8 cellular contexts compared by ENCODE assay signal in genomic region chr7:23597064-23597907, GRCh38. TPM values are rescaled to one million over a fixed set of nuclear protein-coding genes. Genes with fewer than 3 reads are reported as not detected.
DNase-seq lines count a peak whose midpoint lies in the region; ATAC-seq and TF ChIP-seq lines count a peak whose summit lies in the region.

CCDC126 (plus strand) TSS chr7:23597382; CDS start chr7:23611316, 13,934 bp downstream.

- intact Hi-C loops in PC-9 (cut with micrococcal nuclease; ENCODE audit: unreplicated experiment): loop anchor here (2.0 to 10.0 kb wide), 2 partner anchors 94 to 1652 kb away; partner anchors contain the start of gene CDCA7L
- intact Hi-C loops in activated T-helper 1 cell treated with anti-CD3 and anti-CD28 coated beads, Interleukin-12 subunit alpha, Interleukin-12 subunit beta, Interleukin-2, Interleukin-4 antibody, amounts not matched to agents 30 ng/mL and 10 ng/mL and 1 ng/mL, durations not matched to agents 14 hours and 24 hours and 36 hours (cut with micrococcal nuclease): loop anchor here (1.0 to 10.0 kb wide), 7 partner anchors 122 to 1528 kb away; partner anchors contain the start of genes CYCS and NUP42
- intact Hi-C loops in naive thymus-derived CD4-positive, alpha-beta T cell (cut with micrococcal nuclease): loop anchor here (1.0 to 10.0 kb wide), 23 partner anchors 8 to 1664 kb away; partner anchors contain the start of genes CYCS (in 2 of the 2), FAM221A (in 2 of the 2), KLHL7 (in 2 of the 2) and PALS2 (in 2 of the 2)

- no peak for TF ChIP-seq EP300 in Ishikawa (IDR thresholded peaks at IDR 0.05; ENCODE audit: borderline replicate concordance)

- no peak for TF ChIP-seq CTCF in PC-9 (conservative IDR thresholded peaks at IDR 0.05)
- no peak for TF ChIP-seq CTCF in fibroblast of lung (conservative IDR thresholded peaks at IDR 0.05 in 1 of 2, IDR thresholded peaks at IDR 0.05 in 1 of 2; ENCODE audit: low read depth in 1 of 2, low read length in 2 of 2)

- peak within 1 kb of the TSS; percentile 58 for H3K27ac ChIP-seq in PC-9
- peak within 1 kb of the TSS; percentile 72 for H3K27ac ChIP-seq in fibroblast of lung (ENCODE audit: insufficient read depth, low read length)
- peak within 1 kb of the TSS; percentile 74 for H3K27ac ChIP-seq in naive thymus-derived CD4-positive, alpha-beta T cell (ENCODE audit: low read depth, low read length)

- H3K79me2 ChIP-seq in PC-9 (ENCODE audit: low read depth) (no peaks in the 10 kb centered on the region), fibroblast of lung (ENCODE audit: control insufficient read depth, insufficient read depth, low read length) (no peaks in the 10 kb centered on the region)

- ATAC-seq in GM21619 (IDR thresholded peaks at IDR 0.05; ENCODE audit: unreplicated experiment): peak; percentile 62
- ATAC-seq in naive thymus-derived CD4-positive, alpha-beta T cell: peak; percentile 98
- peak; percentile 91 for ATAC-seq in stimulated activated memory B cell treated with anti-CD40 and anti-IgM and Interleukin-4, amounts not matched to agents 10 μg/mL and 1 μg/mL and 100 μg/mL, for 72 hours

- no peaks in the 10 kb centered on the region for H3K9me2 ChIP-seq in PC-9 (ENCODE audit: insufficient read depth)

- peak within 1 kb of the TSS; percentile 74 for H3K9ac ChIP-seq in fibroblast of lung (ENCODE audit: insufficient read depth, low read length)

- no peaks in the 10 kb centered on the region for H3K27me3 ChIP-seq in PC-9 (ENCODE audit: insufficient read depth, low read depth)
- no peaks in the 10 kb centered on the region for H3K27me3 ChIP-seq in fibroblast of lung (ENCODE audit: control insufficient read depth, insufficient read depth, low read length)
- H3K27me3 ChIP-seq in naive thymus-derived CD4-positive, alpha-beta T cell (ENCODE audit: control insufficient read depth in 2 of 2, insufficient read depth in 2 of 2, low read length in 2 of 2): no peaks in the 10 kb centered on the region

- POLR2A ChIA-PET in PC-9 (lab: Charles Lee; ENCODE audit: unreplicated experiment): no interaction called here
- POLR2A ChIA-PET in naive thymus-derived CD4-positive, alpha-beta T cell (lab: Charles Lee): interaction anchor here (0.5 to 1.8 kb wide), 6 partner anchors 11 to 1432 kb away, joined by 3 to 5 read pairs (median 4); partner anchors contain the start of gene FAM221A

- peaks cover 6% of the 10 kb centered on the region for H3K36me3 Mint-ChIP-seq in activated T-helper 1 cell treated with anti-CD3 and anti-CD28 coated beads, Interleukin-12 subunit alpha, Interleukin-12 subunit beta, Interleukin-2, Interleukin-4 antibody, amounts not matched to agents 30 ng/mL and 10 ng/mL and 1 ng/mL, durations not matched to agents 14 hours and 24 hours and 36 hours (ENCODE audit: low read depth)
- peaks cover 0 to 4% (median 0%) of the 10 kb centered on the region in 5 donors for H3K36me3 Mint-ChIP-seq in naive thymus-derived CD4-positive, alpha-beta T cell
- peaks cover 17% of the 10 kb centered on the region for H3K36me3 Mint-ChIP-seq in stimulated activated memory B cell treated with anti-CD40 and anti-IgM and Interleukin-4, amounts not matched to agents 10 μg/mL and 1 μg/mL and 100 μg/mL, for 72 hours

- H3K4me1 ChIP-seq in PC-9 (replicated peaks; ENCODE audit: insufficient read depth) (peaks cover 40% of the 10 kb centered on the region), fibroblast of lung (ENCODE audit: control insufficient read depth, extremely low read depth, insufficient read depth, low read length) (no peaks in the 10 kb centered on the region)
- peaks cover 9 to 13% of the 10 kb centered on the region in 2 donors for H3K4me1 ChIP-seq in naive thymus-derived CD4-positive, alpha-beta T cell (ENCODE audit: control insufficient read depth in 2 of 2, insufficient read depth in 2 of 2, low read length in 2 of 2)

- peak within 1 kb of the TSS; percentile 89 for H3K27ac Mint-ChIP-seq in activated T-helper 1 cell treated with anti-CD3 and anti-CD28 coated beads, Interleukin-12 subunit alpha, Interleukin-12 subunit beta, Interleukin-2, Interleukin-4 antibody, amounts not matched to agents 30 ng/mL and 10 ng/mL and 1 ng/mL, durations not matched to agents 14 hours and 24 hours and 36 hours
- peak within 1 kb of the TSS; percentile 59 to 86 (median 80) for H3K27ac Mint-ChIP-seq in naive thymus-derived CD4-positive, alpha-beta T cell
- peak within 1 kb of the TSS; percentile 97 for H3K27ac Mint-ChIP-seq in stimulated activated memory B cell treated with anti-CD40 and anti-IgM and Interleukin-4, amounts not matched to agents 10 μg/mL and 1 μg/mL and 100 μg/mL, for 72 hours

- H3K4me2 ChIP-seq in PC-9 (peak within 1 kb of the TSS; percentile 87), fibroblast of lung (ENCODE audit: extremely low read depth, insufficient read depth, low read length) (peak within 1 kb of the TSS; percentile 69)

- peak within 1 kb of the TSS; percentile 93 for H3K4me3 Mint-ChIP-seq in activated T-helper 1 cell treated with anti-CD3 and anti-CD28 coated beads, Interleukin-12 subunit alpha, Interleukin-12 subunit beta, Interleukin-2, Interleukin-4 antibody, amounts not matched to agents 30 ng/mL and 10 ng/mL and 1 ng/mL, durations not matched to agents 14 hours and 24 hours and 36 hours
- H3K4me3 Mint-ChIP-seq in naive thymus-derived CD4-positive, alpha-beta T cell: peak within 1 kb of the TSS; percentile 86 to 98 (median 94)
- peak within 1 kb of the TSS; percentile 90 for H3K4me3 Mint-ChIP-seq in stimulated activated memory B cell treated with anti-CD40 and anti-IgM and Interleukin-4, amounts not matched to agents 10 μg/mL and 1 μg/mL and 100 μg/mL, for 72 hours

- H3K4me1 Mint-ChIP-seq in activated T-helper 1 cell treated with anti-CD3 and anti-CD28 coated beads, Interleukin-12 subunit alpha, Interleukin-12 subunit beta, Interleukin-2, Interleukin-4 antibody, amounts not matched to agents 30 ng/mL and 10 ng/mL and 1 ng/mL, durations not matched to agents 14 hours and 24 hours and 36 hours (ENCODE audit: low read depth): peaks cover 63% of the 10 kb centered on the region
- H3K4me1 Mint-ChIP-seq in naive thymus-derived CD4-positive, alpha-beta T cell: peaks cover 33 to 51% (median 39%) of the 10 kb centered on the region in 7 donors
- H3K4me1 Mint-ChIP-seq in stimulated activated memory B cell treated with anti-CD40 and anti-IgM and Interleukin-4, amounts not matched to agents 10 μg/mL and 1 μg/mL and 100 μg/mL, for 72 hours: peaks cover 84% of the 10 kb centered on the region

- BruUV-seq in PC-9 (replicated peaks; lab: Mats Ljungman, UMichigan): no TSS peak

- TF ChIP-seq RAD21 in Ishikawa (IDR thresholded peaks at IDR 0.05; ENCODE audit: low read depth): no peak

- H3K27me3 Mint-ChIP-seq in activated T-helper 1 cell treated with anti-CD3 and anti-CD28 coated beads, Interleukin-12 subunit alpha, Interleukin-12 subunit beta, Interleukin-2, Interleukin-4 antibody, amounts not matched to agents 30 ng/mL and 10 ng/mL and 1 ng/mL, durations not matched to agents 14 hours and 24 hours and 36 hours (ENCODE audit: insufficient read depth): peaks cover 2% of the 10 kb centered on the region
- H3K27me3 Mint-ChIP-seq in naive thymus-derived CD4-positive, alpha-beta T cell: peaks cover 0 to 7% (median 4%) of the 10 kb centered on the region in 5 donors
- no peaks in the 10 kb centered on the region for H3K27me3 Mint-ChIP-seq in stimulated activated memory B cell treated with anti-CD40 and anti-IgM and Interleukin-4, amounts not matched to agents 10 μg/mL and 1 μg/mL and 100 μg/mL, for 72 hours

- peaks cover 3% of the 10 kb centered on the region for H3K9me3 Mint-ChIP-seq in activated T-helper 1 cell treated with anti-CD3 and anti-CD28 coated beads, Interleukin-12 subunit alpha, Interleukin-12 subunit beta, Interleukin-2, Interleukin-4 antibody, amounts not matched to agents 30 ng/mL and 10 ng/mL and 1 ng/mL, durations not matched to agents 14 hours and 24 hours and 36 hours
- peaks cover 0 to 2% (median 0%) of the 10 kb centered on the region in 11 donors for H3K9me3 Mint-ChIP-seq in naive thymus-derived CD4-positive, alpha-beta T cell
- H3K9me3 Mint-ChIP-seq in stimulated activated memory B cell treated with anti-CD40 and anti-IgM and Interleukin-4, amounts not matched to agents 10 μg/mL and 1 μg/mL and 100 μg/mL, for 72 hours: peaks cover 5% of the 10 kb centered on the region

- H3K4me3 ChIP-seq in PC-9: peak within 1 kb of the TSS; percentile 66
- H3K4me3 ChIP-seq in fibroblast of lung (replicated peaks in 1 of 4; ENCODE audit: control extremely low read depth in 1 of 4, insufficient read depth in 1 of 4, low read depth in 3 of 4, low read length in 4 of 4): peak within 1 kb of the TSS; percentile 67 to 99 (median 72)
- peak within 1 kb of the TSS; percentile 93 for H3K4me3 ChIP-seq in naive thymus-derived CD4-positive, alpha-beta T cell (ENCODE audit: low read length)

- H4K20me1 ChIP-seq in PC-9 (ENCODE audit: insufficient read depth): no peaks in the 10 kb centered on the region
- H4K20me1 ChIP-seq in fibroblast of lung (ENCODE audit: control insufficient read depth, extremely low read depth, insufficient read depth, low read length): no peaks in the 10 kb centered on the region

- H3F3A ChIP-seq in PC-9 (ENCODE audit: insufficient read depth, low read depth): peaks cover 21% of the 10 kb centered on the region; the same call in 1 of the 2 replicates

- CTCF ChIA-PET in PC-9 (lab: Charles Lee): interaction anchor here (0.6 to 1.3 kb wide), 5 partner anchors 51 to 324 kb away, joined by 3 to 11 read pairs (median 3); partner anchors contain the start of gene FAM221A
- CTCF ChIA-PET in naive thymus-derived CD4-positive, alpha-beta T cell (lab: Charles Lee): interaction anchor here (0.7 to 1.6 kb wide), 7 partner anchors 10 to 116 kb away, joined by 3 to 4 read pairs (median 3); no protein-coding TSS in a partner anchor

- H2AFZ ChIP-seq in PC-9 (peak within 1 kb of the TSS; percentile 98), fibroblast of lung (ENCODE audit: low read length) (peak within 1 kb of the TSS; percentile 96)

- H3K9me3 ChIP-seq in PC-9 (ENCODE audit: insufficient read depth, low read depth) (no peaks in the 10 kb centered on the region), fibroblast of lung (ENCODE audit: control insufficient read depth, insufficient read depth, low read depth, low read length) (no peaks in the 10 kb centered on the region)
- no peaks in the 10 kb centered on the region for H3K9me3 ChIP-seq in naive thymus-derived CD4-positive, alpha-beta T cell (ENCODE audit: control insufficient read depth in 2 of 3, low read length in 3 of 3)

- no peaks in the 10 kb centered on the region for H3K36me3 ChIP-seq in PC-9 (ENCODE audit: low read depth)
- H3K36me3 ChIP-seq in fibroblast of lung (ENCODE audit: control insufficient read depth, insufficient read depth, low read length): no peaks in the 10 kb centered on the region
- peaks cover 0 to 4% (median 0%) of the 10 kb centered on the region in 3 experiments for H3K36me3 ChIP-seq in naive thymus-derived CD4-positive, alpha-beta T cell (ENCODE audit: control insufficient read depth in 2 of 3, insufficient read depth in 3 of 3, low read length in 3 of 3)

- DNase-seq in DMS53 (lab: John Stamatoyannopoulos, UW) (peak; percentile 99), PC-9 (peak; percentile 87 to 95), fibroblast of lung (ENCODE audit: low read depth in 2 of 2) (peak; percentile 89 to 90)
- peak; percentile 75 for DNase-seq in activated T-helper 1 cell treated with anti-CD3 and anti-CD28 coated beads, Interleukin-12 subunit alpha, Interleukin-12 subunit beta, Interleukin-2, Interleukin-4 antibody, amounts not matched to agents 30 ng/mL and 10 ng/mL and 1 ng/mL, durations not matched to agents 14 hours and 24 hours and 36 hours (ENCODE audit: low spot score)
- peak; percentile 64 to 83 (median 76) for DNase-seq in naive thymus-derived CD4-positive, alpha-beta T cell

RNA-seq across cellular contexts. Expression of gene CCDC126, which starts in this region (rescaled TPM):
- total RNA-seq in PC-9 (2021) (5.9 and 6.2 TPM in 2 replicates), fibroblast of lung (9.7 and 10.8 TPM in 2 replicates)
- total RNA-seq in activated T-helper 1 cell treated with anti-CD3 and anti-CD28 coated beads, Interleukin-12 subunit alpha, Interleukin-12 subunit beta, Interleukin-2, Interleukin-4 antibody, amounts not matched to agents 30 ng/mL and 10 ng/mL and 1 ng/mL, durations not matched to agents 14 hours and 24 hours and 36 hours: 8.2 and 10.7 TPM in 2 replicates
- 4.8 and 7.1 TPM in 2 replicates for polyA plus RNA-seq in fibroblast of lung
- polyA plus RNA-seq in fibroblast of lung (2012): 3.2 and 4.2 TPM in 2 replicates
- not detected in 2 replicates for polyA minus RNA-seq in fibroblast of lung (ENCODE audit: low replicate concordance)
- total RNA-seq in naive thymus-derived CD4-positive, alpha-beta T cell: 10 to 100 TPM in 3 of 5 experiments, 1 to 10 TPM in 2; 7.0 to 24.7 (median 17.1) TPM
- polyA plus RNA-seq in naive thymus-derived CD4-positive, alpha-beta T cell: 10 to 100 TPM; 12.3 to 16.8 TPM

Comparison
In these comparisons a context has a peak if more than half of its experiments do, and no peak if none do; other contexts are left out.
1. Peak in every context shown above with its lines: DNase-seq, ATAC-seq, H3K4me3 ChIP-seq and H3K27ac ChIP-seq.